In the genomic region with DNA sequence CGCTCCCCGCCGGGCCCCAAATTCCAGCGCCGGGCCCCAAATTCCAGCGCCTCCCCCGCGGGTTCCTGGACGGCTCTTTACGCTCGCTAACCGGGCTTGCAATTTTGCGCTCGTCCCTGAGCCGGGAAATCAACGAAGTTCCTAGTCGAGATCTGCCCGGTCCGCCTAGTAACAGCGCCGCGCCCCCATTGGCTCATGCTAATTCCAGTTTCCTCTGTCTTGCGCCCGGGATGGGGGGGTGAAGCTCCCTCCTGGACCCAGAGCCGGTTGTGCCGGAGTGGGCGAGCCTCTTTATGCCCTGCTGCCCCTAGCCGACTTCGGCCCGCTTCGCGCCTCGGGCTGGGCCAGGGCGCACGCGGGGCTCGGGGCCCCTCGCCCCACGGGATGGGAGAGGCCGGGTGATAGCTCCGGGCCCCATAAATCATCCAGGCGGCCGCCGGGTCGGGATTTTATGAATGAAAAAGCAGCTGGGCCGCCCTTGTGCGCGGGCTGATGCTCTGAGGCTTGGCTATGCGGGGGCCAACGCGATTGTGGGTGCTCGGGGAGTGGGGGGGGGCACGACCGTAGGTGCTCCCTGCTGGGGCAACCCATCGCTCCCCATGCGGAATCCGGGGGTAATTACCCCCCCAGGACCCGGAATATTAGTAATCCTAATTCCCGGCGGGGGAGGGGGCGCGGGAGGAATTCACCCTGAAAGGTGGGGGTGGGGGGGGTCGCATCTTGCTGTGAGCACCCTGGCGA, we compare ENCODE assay signal across 1 cellular context.
A peak's percentile ranks its signal among the peaks of the same experiment; 100 is the strongest.
TF ChIP-seq lines count a peak whose summit lies in the region.

No MANE protein-coding gene starts in this region.

TF ChIP-seq in HepG2, 621 proteins besides CTCF, POLR2A, EP300 and RAD21 (continued from another document and continues in another):
- TF ChIP-seq, protein P1, sequence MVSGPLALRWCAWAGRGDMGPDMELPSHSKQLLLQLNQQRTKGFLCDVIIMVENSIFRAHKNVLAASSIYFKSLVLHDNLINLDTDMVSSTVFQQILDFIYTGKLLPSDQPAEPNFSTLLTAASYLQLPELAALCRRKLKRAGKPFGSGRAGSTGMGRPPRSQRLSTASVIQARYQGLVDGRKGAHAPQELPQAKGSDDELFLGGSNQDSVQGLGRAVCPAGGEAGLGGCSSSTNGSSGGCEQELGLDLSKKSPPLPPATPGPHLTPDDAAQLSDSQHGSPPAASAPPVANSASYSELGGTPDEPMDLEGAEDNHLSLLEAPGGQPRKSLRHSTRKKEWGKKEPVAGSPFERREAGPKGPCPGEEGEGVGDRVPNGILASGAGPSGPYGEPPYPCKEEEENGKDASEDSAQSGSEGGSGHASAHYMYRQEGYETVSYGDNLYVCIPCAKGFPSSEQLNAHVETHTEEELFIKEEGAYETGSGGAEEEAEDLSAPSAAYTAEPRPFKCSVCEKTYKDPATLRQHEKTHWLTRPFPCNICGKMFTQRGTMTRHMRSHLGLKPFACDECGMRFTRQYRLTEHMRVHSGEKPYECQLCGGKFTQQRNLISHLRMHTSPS (CRISPR knock-in tag; IDR thresholded peaks at IDR 0.05; ENCODE audit: low read depth): no peak
- TF ChIP-seq KAT7 (CRISPR knock-in tag; IDR thresholded peaks at IDR 0.05; ENCODE audit: borderline replicate concordance) (no peak), SP2 (CRISPR knock-in tag; IDR thresholded peaks at IDR 0.05) (no peak), CBX5 (CRISPR knock-in tag; IDR thresholded peaks at IDR 0.05; ENCODE audit: borderline replicate concordance) (no peak; the same call in 1 of the 2 replicates), ZNF7 (CRISPR knock-in tag; IDR thresholded peaks at IDR 0.05) (no peak), FOXA3 (CRISPR knock-in tag; IDR thresholded peaks at IDR 0.05) (no peak), ZNF317 (CRISPR knock-in tag; IDR thresholded peaks at IDR 0.05) (no peak), ZNF780A (CRISPR knock-in tag; IDR thresholded peaks at IDR 0.05) (no peak), HOXA5 (CRISPR knock-in tag; IDR thresholded peaks at IDR 0.05) (0 out of 2 replicates have a peak, but pooled peaks have one; percentile 48), SIN3A (IDR thresholded peaks at IDR 0.05; ENCODE audit: borderline replicate concordance, low read depth, low read length) (no peak), TRIM24 (CRISPR knock-in tag; IDR thresholded peaks at IDR 0.05) (no peak), ZNF577 (CRISPR knock-in tag; IDR thresholded peaks at IDR 0.05; ENCODE audit: borderline replicate concordance, low read depth) (no peak), TAF15 (IDR thresholded peaks at IDR 0.05; ENCODE audit: low read depth, low read length, poor library complexity, severe bottlenecking) (peak; percentile 27), RNF2 (conservative IDR thresholded peaks at IDR 0.05; ENCODE audit: low read depth) (peak; percentile 75; the same call in 1 of the 2 replicates), ZSCAN22 (CRISPR knock-in tag; IDR thresholded peaks at IDR 0.05) (no peak), IKZF4 (CRISPR knock-in tag; IDR thresholded peaks at IDR 0.05; ENCODE audit: borderline replicate concordance, low read depth, not compliant biosample characterization) (no peak), HMGA1 (CRISPR knock-in tag; conservative IDR thresholded peaks at IDR 0.05) (no peak), SRF (IDR thresholded peaks at IDR 0.05; ENCODE audit: low read depth, low read length) (no peak), ATF7-NPFF (CRISPR knock-in tag; IDR thresholded peaks at IDR 0.05; ENCODE audit: low read depth) (no peak), GTF3A (CRISPR knock-in tag; conservative IDR thresholded peaks at IDR 0.05) (no peak), U2AF2 (IDR thresholded peaks at IDR 0.05; ENCODE audit: low read depth, low read length) (no peak), ZFP36 (IDR thresholded peaks at IDR 0.05; ENCODE audit: borderline replicate concordance, low read depth, low read length, partially characterized antibody) (no peak), NFE2L1 (CRISPR knock-in tag; IDR thresholded peaks at IDR 0.05; ENCODE audit: borderline replicate concordance) (no peak), ZNF660 (CRISPR knock-in tag; IDR thresholded peaks at IDR 0.05; ENCODE audit: borderline replicate concordance, low read depth) (no peak), ZNF773 (CRISPR knock-in tag; IDR thresholded peaks at IDR 0.05; ENCODE audit: borderline replicate concordance) (no peak), KLF16 (CRISPR knock-in tag; IDR thresholded peaks at IDR 0.05) (no peak), ZNF614 (CRISPR knock-in tag; IDR thresholded peaks at IDR 0.05; ENCODE audit: borderline replicate concordance) (no peak)
- TF ChIP-seq, protein P2, sequence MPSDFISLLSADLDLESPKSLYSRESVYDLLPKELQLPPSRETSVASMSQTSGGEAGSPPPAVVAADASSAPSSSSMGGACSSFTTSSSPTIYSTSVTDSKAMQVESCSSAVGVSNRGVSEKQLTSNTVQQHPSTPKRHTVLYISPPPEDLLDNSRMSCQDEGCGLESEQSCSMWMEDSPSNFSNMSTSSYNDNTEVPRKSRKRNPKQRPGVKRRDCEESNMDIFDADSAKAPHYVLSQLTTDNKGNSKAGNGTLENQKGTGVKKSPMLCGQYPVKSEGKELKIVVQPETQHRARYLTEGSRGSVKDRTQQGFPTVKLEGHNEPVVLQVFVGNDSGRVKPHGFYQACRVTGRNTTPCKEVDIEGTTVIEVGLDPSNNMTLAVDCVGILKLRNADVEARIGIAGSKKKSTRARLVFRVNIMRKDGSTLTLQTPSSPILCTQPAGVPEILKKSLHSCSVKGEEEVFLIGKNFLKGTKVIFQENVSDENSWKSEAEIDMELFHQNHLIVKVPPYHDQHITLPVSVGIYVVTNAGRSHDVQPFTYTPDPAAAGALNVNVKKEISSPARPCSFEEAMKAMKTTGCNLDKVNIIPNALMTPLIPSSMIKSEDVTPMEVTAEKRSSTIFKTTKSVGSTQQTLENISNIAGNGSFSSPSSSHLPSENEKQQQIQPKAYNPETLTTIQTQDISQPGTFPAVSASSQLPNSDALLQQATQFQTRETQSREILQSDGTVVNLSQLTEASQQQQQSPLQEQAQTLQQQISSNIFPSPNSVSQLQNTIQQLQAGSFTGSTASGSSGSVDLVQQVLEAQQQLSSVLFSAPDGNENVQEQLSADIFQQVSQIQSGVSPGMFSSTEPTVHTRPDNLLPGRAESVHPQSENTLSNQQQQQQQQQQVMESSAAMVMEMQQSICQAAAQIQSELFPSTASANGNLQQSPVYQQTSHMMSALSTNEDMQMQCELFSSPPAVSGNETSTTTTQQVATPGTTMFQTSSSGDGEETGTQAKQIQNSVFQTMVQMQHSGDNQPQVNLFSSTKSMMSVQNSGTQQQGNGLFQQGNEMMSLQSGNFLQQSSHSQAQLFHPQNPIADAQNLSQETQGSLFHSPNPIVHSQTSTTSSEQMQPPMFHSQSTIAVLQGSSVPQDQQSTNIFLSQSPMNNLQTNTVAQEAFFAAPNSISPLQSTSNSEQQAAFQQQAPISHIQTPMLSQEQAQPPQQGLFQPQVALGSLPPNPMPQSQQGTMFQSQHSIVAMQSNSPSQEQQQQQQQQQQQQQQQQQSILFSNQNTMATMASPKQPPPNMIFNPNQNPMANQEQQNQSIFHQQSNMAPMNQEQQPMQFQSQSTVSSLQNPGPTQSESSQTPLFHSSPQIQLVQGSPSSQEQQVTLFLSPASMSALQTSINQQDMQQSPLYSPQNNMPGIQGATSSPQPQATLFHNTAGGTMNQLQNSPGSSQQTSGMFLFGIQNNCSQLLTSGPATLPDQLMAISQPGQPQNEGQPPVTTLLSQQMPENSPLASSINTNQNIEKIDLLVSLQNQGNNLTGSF (CRISPR knock-in tag; IDR thresholded peaks at IDR 0.05): no peak
- TF ChIP-seq, protein P3, sequence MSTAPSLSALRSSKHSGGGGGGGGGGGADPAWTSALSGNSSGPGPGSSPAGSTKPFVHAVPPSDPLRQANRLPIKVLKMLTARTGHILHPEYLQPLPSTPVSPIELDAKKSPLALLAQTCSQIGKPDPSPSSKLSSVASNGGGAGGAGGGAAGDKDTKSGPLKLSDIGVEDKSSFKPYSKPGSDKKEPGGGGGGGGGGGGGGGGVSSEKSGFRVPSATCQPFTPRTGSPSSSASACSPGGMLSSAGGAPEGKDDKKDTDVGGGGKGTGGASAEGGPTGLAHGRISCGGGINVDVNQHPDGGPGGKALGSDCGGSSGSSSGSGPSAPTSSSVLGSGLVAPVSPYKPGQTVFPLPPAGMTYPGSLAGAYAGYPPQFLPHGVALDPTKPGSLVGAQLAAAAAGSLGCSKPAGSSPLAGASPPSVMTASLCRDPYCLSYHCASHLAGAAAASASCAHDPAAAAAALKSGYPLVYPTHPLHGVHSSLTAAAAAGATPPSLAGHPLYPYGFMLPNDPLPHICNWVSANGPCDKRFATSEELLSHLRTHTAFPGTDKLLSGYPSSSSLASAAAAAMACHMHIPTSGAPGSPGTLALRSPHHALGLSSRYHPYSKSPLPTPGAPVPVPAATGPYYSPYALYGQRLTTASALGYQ (CRISPR knock-in tag; IDR thresholded peaks at IDR 0.05): peak; percentile 52; the same call in 1 of the 2 replicates
- TF ChIP-seq, protein P4, sequence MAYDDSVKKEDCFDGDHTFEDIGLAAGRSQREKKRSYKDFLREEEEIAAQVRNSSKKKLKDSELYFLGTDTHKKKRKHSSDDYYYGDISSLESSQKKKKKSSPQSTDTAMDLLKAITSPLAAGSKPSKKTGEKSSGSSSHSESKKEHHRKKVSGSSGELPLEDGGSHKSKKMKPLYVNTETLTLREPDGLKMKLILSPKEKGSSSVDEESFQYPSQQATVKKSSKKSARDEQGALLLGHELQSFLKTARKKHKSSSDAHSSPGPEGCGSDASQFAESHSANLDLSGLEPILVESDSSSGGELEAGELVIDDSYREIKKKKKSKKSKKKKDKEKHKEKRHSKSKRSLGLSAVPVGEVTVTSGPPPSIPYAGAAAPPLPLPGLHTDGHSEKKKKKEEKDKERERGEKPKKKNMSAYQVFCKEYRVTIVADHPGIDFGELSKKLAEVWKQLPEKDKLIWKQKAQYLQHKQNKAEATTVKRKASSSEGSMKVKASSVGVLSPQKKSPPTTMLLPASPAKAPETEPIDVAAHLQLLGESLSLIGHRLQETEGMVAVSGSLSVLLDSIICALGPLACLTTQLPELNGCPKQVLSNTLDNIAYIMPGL (CRISPR knock-in tag; IDR thresholded peaks at IDR 0.05; ENCODE audit: borderline replicate concordance in 1 of 2, low read depth in 1 of 2): peak; percentile 28 to 34; a peak in 2 of 4 replicates
- TF ChIP-seq, protein P5, sequence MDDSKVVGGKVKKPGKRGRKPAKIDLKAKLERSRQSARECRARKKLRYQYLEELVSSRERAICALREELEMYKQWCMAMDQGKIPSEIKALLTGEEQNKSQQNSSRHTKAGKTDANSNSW (CRISPR knock-in tag; IDR thresholded peaks at IDR 0.05; ENCODE audit: borderline replicate concordance): no peak
- TF ChIP-seq, protein P6, sequence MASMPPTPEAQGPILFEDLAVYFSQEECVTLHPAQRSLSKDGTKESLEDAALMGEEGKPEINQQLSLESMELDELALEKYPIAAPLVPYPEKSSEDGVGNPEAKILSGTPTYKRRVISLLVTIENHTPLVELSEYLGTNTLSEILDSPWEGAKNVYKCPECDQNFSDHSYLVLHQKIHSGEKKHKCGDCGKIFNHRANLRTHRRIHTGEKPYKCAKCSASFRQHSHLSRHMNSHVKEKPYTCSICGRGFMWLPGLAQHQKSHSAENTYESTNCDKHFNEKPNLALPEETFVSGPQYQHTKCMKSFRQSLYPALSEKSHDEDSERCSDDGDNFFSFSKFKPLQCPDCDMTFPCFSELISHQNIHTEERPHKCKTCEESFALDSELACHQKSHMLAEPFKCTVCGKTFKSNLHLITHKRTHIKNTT (CRISPR knock-in tag; IDR thresholded peaks at IDR 0.05): no peak
- TF ChIP-seq, protein P7, sequence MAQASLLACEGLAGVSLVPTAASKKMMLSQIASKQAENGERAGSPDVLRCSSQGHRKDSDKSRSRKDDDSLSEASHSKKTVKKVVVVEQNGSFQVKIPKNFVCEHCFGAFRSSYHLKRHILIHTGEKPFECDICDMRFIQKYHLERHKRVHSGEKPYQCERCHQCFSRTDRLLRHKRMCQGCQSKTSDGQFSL (CRISPR knock-in tag; IDR thresholded peaks at IDR 0.05): peak; percentile 94
- TF ChIP-seq, protein P8, sequence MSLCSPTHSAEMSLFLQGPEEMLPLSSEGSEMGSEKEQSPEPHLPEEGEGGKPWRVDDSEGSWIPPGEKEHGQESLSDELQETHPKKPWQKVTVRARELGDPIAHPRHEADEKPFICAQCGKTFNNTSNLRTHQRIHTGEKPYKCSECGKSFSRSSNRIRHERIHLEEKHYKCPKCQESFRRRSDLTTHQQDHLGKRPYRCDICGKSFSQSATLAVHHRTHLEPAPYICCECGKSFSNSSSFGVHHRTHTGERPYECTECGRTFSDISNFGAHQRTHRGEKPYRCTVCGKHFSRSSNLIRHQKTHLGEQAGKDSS (CRISPR knock-in tag; IDR thresholded peaks at IDR 0.05; ENCODE audit: borderline replicate concordance, low read depth): no peak
- TF ChIP-seq, protein P9, sequence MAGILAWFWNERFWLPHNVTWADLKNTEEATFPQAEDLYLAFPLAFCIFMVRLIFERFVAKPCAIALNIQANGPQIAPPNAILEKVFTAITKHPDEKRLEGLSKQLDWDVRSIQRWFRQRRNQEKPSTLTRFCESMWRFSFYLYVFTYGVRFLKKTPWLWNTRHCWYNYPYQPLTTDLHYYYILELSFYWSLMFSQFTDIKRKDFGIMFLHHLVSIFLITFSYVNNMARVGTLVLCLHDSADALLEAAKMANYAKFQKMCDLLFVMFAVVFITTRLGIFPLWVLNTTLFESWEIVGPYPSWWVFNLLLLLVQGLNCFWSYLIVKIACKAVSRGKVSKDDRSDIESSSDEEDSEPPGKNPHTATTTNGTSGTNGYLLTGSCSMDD (CRISPR knock-in tag; IDR thresholded peaks at IDR 0.05): no peak
- TF ChIP-seq, protein P10, sequence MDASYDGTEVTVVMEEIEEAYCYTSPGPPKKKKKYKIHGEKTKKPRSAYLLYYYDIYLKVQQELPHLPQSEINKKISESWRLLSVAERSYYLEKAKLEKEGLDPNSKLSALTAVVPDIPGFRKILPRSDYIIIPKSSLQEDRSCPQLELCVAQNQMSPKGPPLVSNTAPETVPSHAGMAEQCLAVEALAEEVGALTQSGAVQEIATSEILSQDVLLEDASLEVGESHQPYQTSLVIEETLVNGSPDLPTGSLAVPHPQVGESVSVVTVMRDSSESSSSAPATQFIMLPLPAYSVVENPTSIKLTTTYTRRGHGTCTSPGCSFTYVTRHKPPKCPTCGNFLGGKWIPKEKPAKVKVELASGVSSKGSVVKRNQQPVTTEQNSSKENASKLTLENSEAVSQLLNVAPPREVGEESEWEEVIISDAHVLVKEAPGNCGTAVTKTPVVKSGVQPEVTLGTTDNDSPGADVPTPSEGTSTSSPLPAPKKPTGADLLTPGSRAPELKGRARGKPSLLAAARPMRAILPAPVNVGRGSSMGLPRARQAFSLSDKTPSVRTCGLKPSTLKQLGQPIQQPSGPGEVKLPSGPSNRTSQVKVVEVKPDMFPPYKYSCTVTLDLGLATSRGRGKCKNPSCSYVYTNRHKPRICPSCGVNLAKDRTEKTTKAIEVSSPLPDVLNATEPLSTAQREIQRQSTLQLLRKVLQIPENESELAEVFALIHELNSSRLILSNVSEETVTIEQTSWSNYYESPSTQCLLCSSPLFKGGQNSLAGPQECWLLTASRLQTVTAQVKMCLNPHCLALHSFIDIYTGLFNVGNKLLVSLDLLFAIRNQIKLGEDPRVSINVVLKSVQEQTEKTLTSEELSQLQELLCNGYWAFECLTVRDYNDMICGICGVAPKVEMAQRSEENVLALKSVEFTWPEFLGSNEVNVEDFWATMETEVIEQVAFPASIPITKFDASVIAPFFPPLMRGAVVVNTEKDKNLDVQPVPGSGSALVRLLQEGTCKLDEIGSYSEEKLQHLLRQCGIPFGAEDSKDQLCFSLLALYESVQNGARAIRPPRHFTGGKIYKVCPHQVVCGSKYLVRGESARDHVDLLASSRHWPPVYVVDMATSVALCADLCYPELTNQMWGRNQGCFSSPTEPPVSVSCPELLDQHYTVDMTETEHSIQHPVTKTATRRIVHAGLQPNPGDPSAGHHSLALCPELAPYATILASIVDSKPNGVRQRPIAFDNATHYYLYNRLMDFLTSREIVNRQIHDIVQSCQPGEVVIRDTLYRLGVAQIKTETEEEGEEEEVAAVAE (CRISPR knock-in tag; IDR thresholded peaks at IDR 0.05; ENCODE audit: borderline replicate concordance): no peak
